Comparison of ENCODE assay signal across 1 cellular context in the genomic region with DNA sequence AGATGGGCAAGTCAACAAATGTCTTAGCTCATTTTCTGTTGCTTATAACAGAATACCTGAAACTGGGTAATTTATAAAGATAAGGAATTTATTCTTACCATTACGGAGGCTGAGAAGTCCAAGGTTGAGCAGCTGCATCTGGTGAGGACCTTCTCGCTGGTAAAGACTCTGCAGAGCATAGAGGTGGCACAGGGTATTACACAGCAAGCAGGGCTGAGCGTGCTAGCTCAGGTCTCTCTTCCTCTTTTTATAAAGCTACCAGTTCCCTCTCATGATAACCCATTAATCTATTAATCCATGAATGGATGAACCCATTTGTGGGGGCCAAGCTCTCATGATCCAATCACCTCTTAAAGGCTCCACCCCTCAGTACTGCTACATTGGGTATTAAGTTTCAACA.
TF ChIP-seq lines count a peak whose summit lies in the region.

No MANE protein-coding gene starts in this region.

TF ChIP-seq in GM23338, 12 proteins besides CTCF, POLR2A, EP300 and RAD21:
- TF ChIP-seq, protein P1, sequence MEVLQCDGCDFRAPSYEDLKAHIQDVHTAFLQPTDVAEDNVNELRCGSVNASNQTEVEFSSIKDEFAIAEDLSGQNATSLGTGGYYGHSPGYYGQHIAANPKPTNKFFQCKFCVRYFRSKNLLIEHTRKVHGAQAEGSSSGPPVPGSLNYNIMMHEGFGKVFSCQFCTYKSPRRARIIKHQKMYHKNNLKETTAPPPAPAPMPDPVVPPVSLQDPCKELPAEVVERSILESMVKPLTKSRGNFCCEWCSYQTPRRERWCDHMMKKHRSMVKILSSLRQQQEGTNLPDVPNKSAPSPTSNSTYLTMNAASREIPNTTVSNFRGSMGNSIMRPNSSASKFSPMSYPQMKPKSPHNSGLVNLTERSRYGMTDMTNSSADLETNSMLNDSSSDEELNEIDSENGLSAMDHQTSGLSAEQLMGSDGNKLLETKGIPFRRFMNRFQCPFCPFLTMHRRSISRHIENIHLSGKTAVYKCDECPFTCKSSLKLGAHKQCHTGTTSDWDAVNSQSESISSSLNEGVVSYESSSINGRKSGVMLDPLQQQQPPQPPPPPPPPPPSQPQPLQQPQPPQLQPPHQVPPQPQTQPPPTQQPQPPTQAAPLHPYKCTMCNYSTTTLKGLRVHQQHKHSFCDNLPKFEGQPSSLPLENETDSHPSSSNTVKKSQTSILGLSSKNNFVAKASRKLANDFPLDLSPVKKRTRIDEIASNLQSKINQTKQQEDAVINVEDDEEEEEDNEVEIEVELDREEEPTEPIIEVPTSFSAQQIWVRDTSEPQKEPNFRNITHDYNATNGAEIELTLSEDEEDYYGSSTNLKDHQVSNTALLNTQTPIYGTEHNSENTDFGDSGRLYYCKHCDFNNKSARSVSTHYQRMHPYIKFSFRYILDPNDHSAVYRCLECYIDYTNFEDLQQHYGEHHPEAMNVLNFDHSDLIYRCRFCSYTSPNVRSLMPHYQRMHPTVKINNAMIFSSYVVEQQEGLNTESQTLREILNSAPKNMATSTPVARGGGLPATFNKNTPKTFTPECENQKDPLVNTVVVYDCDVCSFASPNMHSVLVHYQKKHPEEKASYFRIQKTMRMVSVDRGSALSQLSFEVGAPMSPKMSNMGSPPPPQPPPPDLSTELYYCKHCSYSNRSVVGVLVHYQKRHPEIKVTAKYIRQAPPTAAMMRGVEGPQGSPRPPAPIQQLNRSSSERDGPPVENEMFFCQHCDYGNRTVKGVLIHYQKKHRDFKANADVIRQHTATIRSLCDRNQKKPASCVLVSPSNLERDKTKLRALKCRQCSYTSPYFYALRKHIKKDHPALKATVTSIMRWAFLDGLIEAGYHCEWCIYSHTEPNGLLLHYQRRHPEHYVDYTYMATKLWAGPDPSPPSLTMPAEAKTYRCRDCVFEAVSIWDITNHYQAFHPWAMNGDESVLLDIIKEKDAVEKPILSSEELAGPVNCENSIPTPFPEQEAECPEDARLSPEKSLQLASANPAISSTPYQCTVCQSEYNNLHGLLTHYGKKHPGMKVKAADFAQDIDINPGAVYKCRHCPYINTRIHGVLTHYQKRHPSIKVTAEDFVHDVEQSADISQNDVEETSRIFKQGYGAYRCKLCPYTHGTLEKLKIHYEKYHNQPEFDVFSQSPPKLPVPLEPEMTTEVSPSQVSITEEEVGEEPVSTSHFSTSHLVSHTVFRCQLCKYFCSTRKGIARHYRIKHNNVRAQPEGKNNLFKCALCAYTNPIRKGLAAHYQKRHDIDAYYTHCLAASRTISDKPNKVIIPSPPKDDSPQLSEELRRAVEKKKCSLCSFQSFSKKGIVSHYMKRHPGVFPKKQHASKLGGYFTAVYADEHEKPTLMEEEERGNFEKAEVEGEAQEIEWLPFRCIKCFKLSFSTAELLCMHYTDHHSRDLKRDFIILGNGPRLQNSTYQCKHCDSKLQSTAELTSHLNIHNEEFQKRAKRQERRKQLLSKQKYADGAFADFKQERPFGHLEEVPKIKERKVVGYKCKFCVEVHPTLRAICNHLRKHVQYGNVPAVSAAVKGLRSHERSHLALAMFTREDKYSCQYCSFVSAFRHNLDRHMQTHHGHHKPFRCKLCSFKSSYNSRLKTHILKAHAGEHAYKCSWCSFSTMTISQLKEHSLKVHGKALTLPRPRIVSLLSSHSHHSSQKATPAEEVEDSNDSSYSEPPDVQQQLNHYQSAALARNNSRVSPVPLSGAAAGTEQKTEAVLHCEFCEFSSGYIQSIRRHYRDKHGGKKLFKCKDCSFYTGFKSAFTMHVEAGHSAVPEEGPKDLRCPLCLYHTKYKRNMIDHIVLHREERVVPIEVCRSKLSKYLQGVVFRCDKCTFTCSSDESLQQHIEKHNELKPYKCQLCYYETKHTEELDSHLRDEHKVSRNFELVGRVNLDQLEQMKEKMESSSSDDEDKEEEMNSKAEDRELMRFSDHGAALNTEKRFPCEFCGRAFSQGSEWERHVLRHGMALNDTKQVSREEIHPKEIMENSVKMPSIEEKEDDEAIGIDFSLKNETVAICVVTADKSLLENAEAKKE (CRISPR knock-in tag; IDR thresholded peaks at IDR 0.05) = no peak
- no peak for TF ChIP-seq JUNB (IDR thresholded peaks at IDR 0.05; ENCODE audit: unreplicated experiment)
- TF ChIP-seq EZH2phosphoT487 (IDR thresholded peaks at IDR 0.05; ENCODE audit: unreplicated experiment) = no peak
- TF ChIP-seq, protein P2, sequence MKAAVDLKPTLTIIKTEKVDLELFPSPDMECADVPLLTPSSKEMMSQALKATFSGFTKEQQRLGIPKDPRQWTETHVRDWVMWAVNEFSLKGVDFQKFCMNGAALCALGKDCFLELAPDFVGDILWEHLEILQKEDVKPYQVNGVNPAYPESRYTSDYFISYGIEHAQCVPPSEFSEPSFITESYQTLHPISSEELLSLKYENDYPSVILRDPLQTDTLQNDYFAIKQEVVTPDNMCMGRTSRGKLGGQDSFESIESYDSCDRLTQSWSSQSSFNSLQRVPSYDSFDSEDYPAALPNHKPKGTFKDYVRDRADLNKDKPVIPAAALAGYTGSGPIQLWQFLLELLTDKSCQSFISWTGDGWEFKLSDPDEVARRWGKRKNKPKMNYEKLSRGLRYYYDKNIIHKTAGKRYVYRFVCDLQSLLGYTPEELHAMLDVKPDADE (IDR thresholded peaks at IDR 0.05) = no peak
- TF ChIP-seq EZH2 (IDR thresholded peaks at IDR 0.05; ENCODE audit: low read depth, unreplicated experiment) = no peak
- TF ChIP-seq STAT1 (IDR thresholded peaks at IDR 0.05; ENCODE audit: unreplicated experiment) = no peak
- TF ChIP-seq POLR2AphosphoS5 (IDR thresholded peaks at IDR 0.05; ENCODE audit: low read depth) = no peak
